Comparison of ENCODE assay signal across 5 cellular contexts in the genomic region with DNA sequence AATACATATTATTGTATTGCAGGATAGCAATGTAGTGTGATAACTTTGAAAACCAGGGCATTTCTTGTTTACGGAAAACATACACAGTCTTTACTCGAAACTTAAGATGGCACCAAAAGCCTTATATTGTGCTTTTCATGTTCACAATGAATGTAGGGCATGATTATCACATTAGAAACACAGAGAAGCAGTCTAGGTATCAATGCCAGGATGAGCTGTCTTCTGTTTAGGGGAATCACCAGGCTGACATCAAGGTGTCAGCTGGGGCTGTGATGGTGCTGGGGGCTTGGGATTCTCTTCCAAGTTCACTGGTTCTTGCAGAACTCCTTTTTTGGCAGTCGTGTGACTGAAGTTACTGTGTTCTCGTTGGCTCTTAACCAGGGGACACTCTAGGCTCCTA.
"Had no signal": no experiment of that assay in that cellular context is flagged by ENCODE, and none has a peak within 500 bp of the region (broad histone marks: within the 10 kb centered on the region; RNA-seq: fewer than 3 reads in every experiment).

No MANE protein-coding gene starts in this region.

- H3K4me1 Mint-ChIP-seq: GM23338, H9, IgD-negative memory B cell had no signal

- DNase-seq: H9, HCEC 1CT, KBM-7 had no signal

- H3K4me3 Mint-ChIP-seq: GM23338, H9, IgD-negative memory B cell had no signal

- H3K36me3 Mint-ChIP-seq: IgD-negative memory B cell had no signal

- H3K4me2 ChIP-seq: GM23338 had no signal

- H3K4me3 ChIP-seq: GM23338 had no signal

- H3K9me3 Mint-ChIP-seq: H9 had no signal

- H2AFZ ChIP-seq: GM23338 had no signal

- ATAC-seq: GM23338 had no signal

- H3K27me3 Mint-ChIP-seq: IgD-negative memory B cell had no signal

- H3K27ac Mint-ChIP-seq: GM23338, H9, IgD-negative memory B cell had no signal
